ENCODE assay signal across 22 cellular contexts in the genomic region with DNA sequence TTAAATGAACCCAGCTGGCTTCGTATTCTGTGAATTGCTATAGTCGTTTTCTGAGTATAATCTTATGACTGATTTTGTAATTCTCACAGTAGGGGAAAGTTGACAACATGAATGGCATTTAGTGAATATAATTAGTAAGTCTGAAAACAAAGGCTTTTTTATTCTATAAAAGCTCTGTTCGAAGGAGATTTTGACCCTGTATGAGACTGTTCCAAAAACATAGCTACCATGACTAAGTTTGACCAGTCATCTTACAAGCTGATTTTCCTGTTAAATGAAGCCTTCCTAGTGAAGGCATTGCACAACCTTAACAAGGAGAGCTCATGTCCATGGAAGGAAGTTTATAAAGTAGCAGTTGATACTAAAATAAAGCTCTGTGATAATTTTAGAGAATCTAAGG.
A peak's percentile ranks its signal among the peaks of the same experiment; 100 is the strongest.
DNase-seq lines count a peak whose midpoint lies in the region; ATAC-seq and TF ChIP-seq lines count a peak whose summit lies in the region.
"Had no signal": no experiment of that assay in that cellular context is flagged by ENCODE, and none has a peak within 500 bp of the region (broad histone marks: within the 10 kb centered on the region; RNA-seq: fewer than 3 reads in every experiment).

No MANE protein-coding gene starts in this region.

- in situ Hi-C loops in SK-MEL-5 (cut with HindIII; ENCODE audit: low pct_unique_long_range_greater_than_20kb, low sequenced_read_pairs) = no loop called here

- H3K36me3 Mint-ChIP-seq in nephron (ENCODE audit: low read depth) = no peaks in the 10 kb centered on the region
- H3K36me3 Mint-ChIP-seq in activated T-helper 1 cell treated with anti-CD3 and anti-CD28 coated beads, Interleukin-12 subunit alpha, Interleukin-12 subunit beta, Interleukin-2, Interleukin-4 antibody, amounts not matched to agents 30 ng/mL and 10 ng/mL and 1 ng/mL, durations not matched to agents 14 hours and 24 hours and 36 hours (ENCODE audit: low read depth) = no peaks in the 10 kb centered on the region

- intact Hi-C loops in activated T-helper 1 cell treated with anti-CD3 and anti-CD28 coated beads, Interleukin-12 subunit alpha, Interleukin-12 subunit beta, Interleukin-2, Interleukin-4 antibody, amounts not matched to agents 30 ng/mL and 10 ng/mL and 1 ng/mL, durations not matched to agents 14 hours and 24 hours and 36 hours (cut with micrococcal nuclease) = no loop called here

- no peak overlapping the region for H3K4me3 ChIP-seq in epithelial cell of proximal tubule (ENCODE audit: low read depth, low read length)
- H3K4me3 ChIP-seq: colonic mucosa, lower lobe of right lung, pancreas had no signal

- H3K4me1 Mint-ChIP-seq in nephron = peaks cover 12% of the 10 kb centered on the region
- H3K4me1 Mint-ChIP-seq in activated T-helper 1 cell treated with anti-CD3 and anti-CD28 coated beads, Interleukin-12 subunit alpha, Interleukin-12 subunit beta, Interleukin-2, Interleukin-4 antibody, amounts not matched to agents 30 ng/mL and 10 ng/mL and 1 ng/mL, durations not matched to agents 14 hours and 24 hours and 36 hours (ENCODE audit: low read depth) = no peaks in the 10 kb centered on the region
- H3K4me1 Mint-ChIP-seq: B cell had no signal

- peak overlapping the region; percentile 70 to 84 (median 75) for H3K27ac Mint-ChIP-seq in nephron
- H3K27ac Mint-ChIP-seq in activated T-helper 1 cell treated with anti-CD3 and anti-CD28 coated beads, Interleukin-12 subunit alpha, Interleukin-12 subunit beta, Interleukin-2, Interleukin-4 antibody, amounts not matched to agents 30 ng/mL and 10 ng/mL and 1 ng/mL, durations not matched to agents 14 hours and 24 hours and 36 hours = no peak overlapping the region
- H3K27ac Mint-ChIP-seq: B cell had no signal

- ATAC-seq in GM19351 (IDR thresholded peaks at IDR 0.05; ENCODE audit: unreplicated experiment) = no peak
- ATAC-seq: lower lobe of right lung, pancreas had no signal

- H3K9me3 Mint-ChIP-seq in nephron = no peaks in the 10 kb centered on the region
- H3K9me3 Mint-ChIP-seq in activated T-helper 1 cell treated with anti-CD3 and anti-CD28 coated beads, Interleukin-12 subunit alpha, Interleukin-12 subunit beta, Interleukin-2, Interleukin-4 antibody, amounts not matched to agents 30 ng/mL and 10 ng/mL and 1 ng/mL, durations not matched to agents 14 hours and 24 hours and 36 hours = no peaks in the 10 kb centered on the region

- DNase-seq in COLO829 (ENCODE audit: low spot score) (peak; percentile 25), SK-MEL-5 (ENCODE audit: low read depth, low spot score) (peak; percentile 83), epithelial cell of proximal tubule (ENCODE audit: low read depth) (peak; percentile 20), NCI-H1092 (lab: John Stamatoyannopoulos, UW) (no peak), NOMO-1 treated with DMSO at 0.1 percent for 48 hours (lab: John Stamatoyannopoulos, UW; ENCODE audit: unreplicated experiment) (no peak)
- no peak for DNase-seq in activated T-helper 1 cell treated with anti-CD3 and anti-CD28 coated beads, Interleukin-12 subunit alpha, Interleukin-12 subunit beta, Interleukin-2, Interleukin-4 antibody, amounts not matched to agents 30 ng/mL and 10 ng/mL and 1 ng/mL, durations not matched to agents 14 hours and 24 hours and 36 hours (ENCODE audit: low spot score)
- DNase-seq: activated CD4-positive, alpha-beta T cell treated with anti-CD3 and anti-CD28 coated beads for 48 hours; activated effector memory CD4-positive, alpha-beta T cell treated with Interleukin-2 at 50 U/mL for 16 hours; amniotic stem cell; Calu3; colonic mucosa; head of caudate nucleus; lower lobe of right lung; NCI-H1694; NCI-H2227 treated with DMSO at 0.1 percent for 48 hours; pancreas; RPMI8226; small intestine; stimulated activated CD4-positive, alpha-beta T cell treated with anti-CD3 and anti-CD28 coated beads, Interleukin-4, amount 100 ng/mL, for 4 hours had no signal

- H3K27me3 Mint-ChIP-seq in nephron (ENCODE audit: low read depth) = no peaks in the 10 kb centered on the region
- no peaks in the 10 kb centered on the region for H3K27me3 Mint-ChIP-seq in activated T-helper 1 cell treated with anti-CD3 and anti-CD28 coated beads, Interleukin-12 subunit alpha, Interleukin-12 subunit beta, Interleukin-2, Interleukin-4 antibody, amounts not matched to agents 30 ng/mL and 10 ng/mL and 1 ng/mL, durations not matched to agents 14 hours and 24 hours and 36 hours (ENCODE audit: insufficient read depth)
- H3K27me3 Mint-ChIP-seq: B cell had no signal

- no peak for TF ChIP-seq CTCF in epithelial cell of proximal tubule (conservative IDR thresholded peaks at IDR 0.05; ENCODE audit: low read depth, low read length)
- no peak for TF ChIP-seq CTCF in nephron (IDR thresholded peaks at IDR 0.05; ENCODE audit: unreplicated experiment in 3 of 3)

- no peak overlapping the region for H3K4me3 Mint-ChIP-seq in nephron
- H3K4me3 Mint-ChIP-seq in activated T-helper 1 cell treated with anti-CD3 and anti-CD28 coated beads, Interleukin-12 subunit alpha, Interleukin-12 subunit beta, Interleukin-2, Interleukin-4 antibody, amounts not matched to agents 30 ng/mL and 10 ng/mL and 1 ng/mL, durations not matched to agents 14 hours and 24 hours and 36 hours = no peak overlapping the region
- H3K4me3 Mint-ChIP-seq: B cell had no signal

Comparison
In these comparisons a context has a peak if more than half of its experiments do, and no peak if none do; other contexts are left out.
1. DNase-seq: peak in COLO829 (single experiment), SK-MEL-5 (single experiment) and epithelial cell of proximal tubule (single experiment); none in NCI-H1092 (single experiment), NOMO-1 treated with DMSO at 0.1 percent for 48 hours (single experiment) and activated T-helper 1 cell treated with anti-CD3 and anti-CD28 coated beads, Interleukin-12 subunit alpha, Interleukin-12 subunit beta, Interleukin-2, Interleukin-4 antibody, amounts not matched to agents 30 ng/mL and 10 ng/mL and 1 ng/mL, durations not matched to agents 14 hours and 24 hours and 36 hours (single experiment).